ENCODE assay signal across 1 cellular context in the genomic region with DNA sequence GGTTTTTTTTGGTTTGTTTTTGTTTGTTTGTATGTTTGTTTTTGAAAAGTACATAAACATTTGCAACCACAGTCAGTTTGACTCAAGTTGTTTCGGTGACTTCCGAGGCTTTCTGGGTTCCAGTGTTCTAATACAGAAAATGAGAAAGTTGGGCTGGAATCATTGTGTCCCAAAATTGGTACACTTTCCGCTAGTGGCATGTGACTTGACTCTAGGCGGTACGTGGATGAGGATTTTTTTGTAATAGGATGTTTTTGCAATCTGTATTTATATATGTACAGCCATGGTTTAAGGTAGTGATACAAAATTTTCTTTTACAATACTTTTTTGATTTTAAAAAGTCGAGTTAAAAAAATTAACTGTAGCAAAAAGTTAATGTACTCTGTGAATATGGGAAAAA.
TF ChIP-seq lines count a peak whose summit lies in the region.

No MANE protein-coding gene starts in this region.

TF ChIP-seq in SK-N-SH treated with all-trans-retinoic acid at 6 μM for 48 hours, 23 proteins besides CTCF, POLR2A, EP300 and RAD21 (continued from another document):
- TF ChIP-seq, protein P1, sequence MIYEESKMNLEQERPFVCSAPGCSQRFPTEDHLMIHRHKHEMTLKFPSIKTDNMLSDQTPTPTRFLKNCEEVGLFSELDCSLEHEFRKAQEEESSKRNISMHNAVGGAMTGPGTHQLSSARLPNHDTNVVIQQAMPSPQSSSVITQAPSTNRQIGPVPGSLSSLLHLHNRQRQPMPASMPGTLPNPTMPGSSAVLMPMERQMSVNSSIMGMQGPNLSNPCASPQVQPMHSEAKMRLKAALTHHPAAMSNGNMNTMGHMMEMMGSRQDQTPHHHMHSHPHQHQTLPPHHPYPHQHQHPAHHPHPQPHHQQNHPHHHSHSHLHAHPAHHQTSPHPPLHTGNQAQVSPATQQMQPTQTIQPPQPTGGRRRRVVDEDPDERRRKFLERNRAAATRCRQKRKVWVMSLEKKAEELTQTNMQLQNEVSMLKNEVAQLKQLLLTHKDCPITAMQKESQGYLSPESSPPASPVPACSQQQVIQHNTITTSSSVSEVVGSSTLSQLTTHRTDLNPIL (CRISPR knock-in tag; IDR thresholded peaks at IDR 0.05; ENCODE audit: low read depth): no peak
- TF ChIP-seq, protein P2, sequence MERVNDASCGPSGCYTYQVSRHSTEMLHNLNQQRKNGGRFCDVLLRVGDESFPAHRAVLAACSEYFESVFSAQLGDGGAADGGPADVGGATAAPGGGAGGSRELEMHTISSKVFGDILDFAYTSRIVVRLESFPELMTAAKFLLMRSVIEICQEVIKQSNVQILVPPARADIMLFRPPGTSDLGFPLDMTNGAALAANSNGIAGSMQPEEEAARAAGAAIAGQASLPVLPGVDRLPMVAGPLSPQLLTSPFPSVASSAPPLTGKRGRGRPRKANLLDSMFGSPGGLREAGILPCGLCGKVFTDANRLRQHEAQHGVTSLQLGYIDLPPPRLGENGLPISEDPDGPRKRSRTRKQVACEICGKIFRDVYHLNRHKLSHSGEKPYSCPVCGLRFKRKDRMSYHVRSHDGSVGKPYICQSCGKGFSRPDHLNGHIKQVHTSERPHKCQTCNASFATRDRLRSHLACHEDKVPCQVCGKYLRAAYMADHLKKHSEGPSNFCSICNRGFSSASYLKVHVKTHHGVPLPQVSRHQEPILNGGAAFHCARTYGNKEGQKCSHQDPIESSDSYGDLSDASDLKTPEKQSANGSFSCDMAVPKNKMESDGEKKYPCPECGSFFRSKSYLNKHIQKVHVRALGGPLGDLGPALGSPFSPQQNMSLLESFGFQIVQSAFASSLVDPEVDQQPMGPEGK (CRISPR knock-in tag; IDR thresholded peaks at IDR 0.05; ENCODE audit: borderline replicate concordance): no peak
- TF ChIP-seq, protein P3, sequence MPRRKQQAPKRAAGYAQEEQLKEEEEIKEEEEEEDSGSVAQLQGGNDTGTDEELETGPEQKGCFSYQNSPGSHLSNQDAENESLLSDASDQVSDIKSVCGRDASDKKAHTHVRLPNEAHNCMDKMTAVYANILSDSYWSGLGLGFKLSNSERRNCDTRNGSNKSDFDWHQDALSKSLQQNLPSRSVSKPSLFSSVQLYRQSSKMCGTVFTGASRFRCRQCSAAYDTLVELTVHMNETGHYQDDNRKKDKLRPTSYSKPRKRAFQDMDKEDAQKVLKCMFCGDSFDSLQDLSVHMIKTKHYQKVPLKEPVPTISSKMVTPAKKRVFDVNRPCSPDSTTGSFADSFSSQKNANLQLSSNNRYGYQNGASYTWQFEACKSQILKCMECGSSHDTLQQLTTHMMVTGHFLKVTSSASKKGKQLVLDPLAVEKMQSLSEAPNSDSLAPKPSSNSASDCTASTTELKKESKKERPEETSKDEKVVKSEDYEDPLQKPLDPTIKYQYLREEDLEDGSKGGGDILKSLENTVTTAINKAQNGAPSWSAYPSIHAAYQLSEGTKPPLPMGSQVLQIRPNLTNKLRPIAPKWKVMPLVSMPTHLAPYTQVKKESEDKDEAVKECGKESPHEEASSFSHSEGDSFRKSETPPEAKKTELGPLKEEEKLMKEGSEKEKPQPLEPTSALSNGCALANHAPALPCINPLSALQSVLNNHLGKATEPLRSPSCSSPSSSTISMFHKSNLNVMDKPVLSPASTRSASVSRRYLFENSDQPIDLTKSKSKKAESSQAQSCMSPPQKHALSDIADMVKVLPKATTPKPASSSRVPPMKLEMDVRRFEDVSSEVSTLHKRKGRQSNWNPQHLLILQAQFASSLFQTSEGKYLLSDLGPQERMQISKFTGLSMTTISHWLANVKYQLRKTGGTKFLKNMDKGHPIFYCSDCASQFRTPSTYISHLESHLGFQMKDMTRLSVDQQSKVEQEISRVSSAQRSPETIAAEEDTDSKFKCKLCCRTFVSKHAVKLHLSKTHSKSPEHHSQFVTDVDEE (CRISPR knock-in tag; IDR thresholded peaks at IDR 0.05): no peak
- TF ChIP-seq, protein P4, sequence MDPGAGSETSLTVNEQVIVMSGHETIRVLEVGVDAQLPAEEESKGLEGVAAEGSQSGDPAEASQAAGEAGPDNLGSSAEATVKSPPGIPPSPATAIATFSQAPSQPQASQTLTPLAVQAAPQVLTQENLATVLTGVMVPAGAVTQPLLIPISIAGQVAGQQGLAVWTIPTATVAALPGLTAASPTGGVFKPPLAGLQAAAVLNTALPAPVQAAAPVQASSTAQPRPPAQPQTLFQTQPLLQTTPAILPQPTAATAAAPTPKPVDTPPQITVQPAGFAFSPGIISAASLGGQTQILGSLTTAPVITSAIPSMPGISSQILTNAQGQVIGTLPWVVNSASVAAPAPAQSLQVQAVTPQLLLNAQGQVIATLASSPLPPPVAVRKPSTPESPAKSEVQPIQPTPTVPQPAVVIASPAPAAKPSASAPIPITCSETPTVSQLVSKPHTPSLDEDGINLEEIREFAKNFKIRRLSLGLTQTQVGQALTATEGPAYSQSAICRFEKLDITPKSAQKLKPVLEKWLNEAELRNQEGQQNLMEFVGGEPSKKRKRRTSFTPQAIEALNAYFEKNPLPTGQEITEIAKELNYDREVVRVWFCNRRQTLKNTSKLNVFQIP (CRISPR knock-in tag; IDR thresholded peaks at IDR 0.05; ENCODE audit: borderline replicate concordance, low read depth): no peak
- TF ChIP-seq ZFP3 (CRISPR knock-in tag; IDR thresholded peaks at IDR 0.05) (no peak), ISL1 (CRISPR knock-in tag; IDR thresholded peaks at IDR 0.05) (no peak), ARNTL (CRISPR knock-in tag; IDR thresholded peaks at IDR 0.05; ENCODE audit: borderline replicate concordance, low read depth) (no peak), ESRRG (CRISPR knock-in tag; IDR thresholded peaks at IDR 0.05) (no peak), RARB (CRISPR knock-in tag; IDR thresholded peaks at IDR 0.05) (no peak)
- TF ChIP-seq, protein P5, sequence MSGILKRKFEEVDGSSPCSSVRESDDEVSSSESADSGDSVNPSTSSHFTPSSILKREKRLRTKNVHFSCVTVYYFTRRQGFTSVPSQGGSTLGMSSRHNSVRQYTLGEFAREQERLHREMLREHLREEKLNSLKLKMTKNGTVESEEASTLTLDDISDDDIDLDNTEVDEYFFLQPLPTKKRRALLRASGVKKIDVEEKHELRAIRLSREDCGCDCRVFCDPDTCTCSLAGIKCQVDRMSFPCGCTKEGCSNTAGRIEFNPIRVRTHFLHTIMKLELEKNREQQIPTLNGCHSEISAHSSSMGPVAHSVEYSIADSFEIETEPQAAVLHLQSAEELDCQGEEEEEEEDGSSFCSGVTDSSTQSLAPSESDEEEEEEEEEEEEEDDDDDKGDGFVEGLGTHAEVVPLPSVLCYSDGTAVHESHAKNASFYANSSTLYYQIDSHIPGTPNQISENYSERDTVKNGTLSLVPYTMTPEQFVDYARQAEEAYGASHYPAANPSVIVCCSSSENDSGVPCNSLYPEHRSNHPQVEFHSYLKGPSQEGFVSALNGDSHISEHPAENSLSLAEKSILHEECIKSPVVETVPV (CRISPR knock-in tag; IDR thresholded peaks at IDR 0.05): no peak
